ENCODE assay signal across 1 cellular context in genomic region chrX:38940547-38940946, GRCh38.
TF ChIP-seq lines count a peak whose summit lies in the region.

No MANE protein-coding gene starts in this region.

TF ChIP-seq in liver, 16 proteins besides CTCF, POLR2A, EP300 and RAD21 (continued from another document):
- TF ChIP-seq MAX (IDR thresholded peaks at IDR 0.05): peak; percentile 43
